ENCODE assay signal across 14 cellular contexts in genomic region chr11:75813126-75813525, GRCh38. TPM values are rescaled to one million over a fixed set of nuclear protein-coding genes. Genes with fewer than 3 reads are reported as not detected.
A peak's percentile ranks its signal among the peaks of the same experiment; 100 is the strongest.
DNase-seq lines count a peak whose midpoint lies in the region; ATAC-seq, FAIRE-seq and TF ChIP-seq lines count a peak whose summit lies in the region.
"Had no signal": no experiment of that assay in that cellular context is flagged by ENCODE, and none has a peak within 500 bp of the region (broad histone marks: within the 10 kb centered on the region; RNA-seq: fewer than 3 reads in every experiment).

No MANE protein-coding gene starts in this region.

- H3K36me3 ChIP-seq in heart right ventricle: no peaks in the 10 kb centered on the region
- no peaks in the 10 kb centered on the region for H3K36me3 ChIP-seq in RWPE2 (ENCODE audit: low read depth)
- H3K36me3 ChIP-seq in keratinocyte (ENCODE audit: control insufficient read depth in 2 of 2, extremely low read depth in 1 of 2, insufficient read depth in 2 of 2, low read length in 2 of 2): no peaks in the 10 kb centered on the region
- no peaks in the 10 kb centered on the region for H3K36me3 ChIP-seq in upper lobe of right lung
- no peaks in the 10 kb centered on the region for H3K36me3 ChIP-seq in ovary

- DNase-seq in heart right ventricle (no peak), left ventricle myocardium superior (no peak), RWPE2 (ENCODE audit: low spot score) (no peak), keratinocyte (ENCODE audit: low read depth, low spot score) (no peak), upper lobe of right lung (no peak), ovary (no peak), NCI-H187 treated with DMSO at 0.1 percent for 48 hours (lab: John Stamatoyannopoulos, UW) (no peak)
- DNase-seq: activated CD8-positive, alpha-beta T cell treated with anti-CD3 and anti-CD28 coated beads for 36 hours; activated naive CD4-positive, alpha-beta T cell treated with anti-CD3 and anti-CD28 coated beads, Interleukin-2, amount 50 U/mL, for 16 hours; AML-193; NCI-H1092; stimulated activated CD8-positive, alpha-beta memory T cell treated with anti-CD3 and anti-CD28 coated beads, Interleukin-4, amount 100 ng/mL, for 48 hours; T1000 had no signal

- 67 to 78% methylated on average over 2 of the region's 2 CpGs for WGBS in heart right ventricle, 2 donors
- WGBS in ovary, 3 donors: 80 to 95% (median 82%) methylated on average over 2 of the region's 2 CpGs

- dilution Hi-C loops in keratinocyte (cut with MboI; ENCODE audit: extremely low pct_ligation_motif_present, low sequenced_read_pairs): no loop called here

- no peaks in the 10 kb centered on the region for H3K9me3 ChIP-seq in heart right ventricle
- no peaks in the 10 kb centered on the region for H3K9me3 ChIP-seq in RWPE2 (ENCODE audit: severe bottlenecking)
- H3K9me3 ChIP-seq in keratinocyte (ENCODE audit: control insufficient read depth, low read depth, low read length): no peaks in the 10 kb centered on the region
- H3K9me3 ChIP-seq in upper lobe of right lung: no peaks in the 10 kb centered on the region
- no peaks in the 10 kb centered on the region for H3K9me3 ChIP-seq in ovary

- H3K4me2 ChIP-seq in keratinocyte (ENCODE audit: control insufficient read depth, extremely low read depth, insufficient read depth, low read depth, low read length): peak overlapping the region; percentile 30

- peaks cover 23% of the 10 kb centered on the region for H3K79me2 ChIP-seq in keratinocyte (ENCODE audit: control insufficient read depth, insufficient read depth, low read length)

- H2AFZ ChIP-seq in keratinocyte (ENCODE audit: control insufficient read depth, low read length): no peak overlapping the region

- H3K4me3 ChIP-seq in heart right ventricle (no peak overlapping the region), RWPE2 (ENCODE audit: severe bottlenecking) (no peak overlapping the region), keratinocyte (ENCODE audit: control insufficient read depth in 2 of 3, extremely low read depth in 1 of 3, insufficient read depth in 2 of 3, low read depth in 1 of 3, low read length in 3 of 3) (no peak overlapping the region), upper lobe of right lung (no peak overlapping the region), ovary (no peak overlapping the region)

- no peak for TF ChIP-seq POLR2A in ovary (IDR thresholded peaks at IDR 0.05)

- H3K27me3 ChIP-seq in heart right ventricle: no peaks in the 10 kb centered on the region
- H3K27me3 ChIP-seq in RWPE2 (ENCODE audit: insufficient read depth, poor library complexity, severe bottlenecking): no peaks in the 10 kb centered on the region
- no peaks in the 10 kb centered on the region for H3K27me3 ChIP-seq in keratinocyte (ENCODE audit: control insufficient read depth, extremely low read depth, insufficient read depth, low read length)
- no peaks in the 10 kb centered on the region for H3K27me3 ChIP-seq in upper lobe of right lung
- no peaks in the 10 kb centered on the region for H3K27me3 ChIP-seq in ovary

- no peak for FAIRE-seq in keratinocyte (lab: Jason Lieb, UNC)

- TF ChIP-seq CTCF in heart right ventricle (IDR thresholded peaks at IDR 0.05) (no peak), RWPE2 (IDR thresholded peaks at IDR 0.05; ENCODE audit: poor library complexity, severe bottlenecking) (no peak), keratinocyte (optimal IDR thresholded peaks at IDR 0.05 in 1 of 3, IDR thresholded peaks at IDR 0.05 in 1 of 3, conservative IDR thresholded peaks at IDR 0.05 in 1 of 3; ENCODE audit: extremely low read depth in 1 of 3, insufficient read depth in 2 of 3, low read length in 3 of 3) (no peak), upper lobe of right lung (IDR thresholded peaks at IDR 0.05) (no peak), ovary (IDR thresholded peaks at IDR 0.05) (no peak)

- peak overlapping the region in 6 of 10 donors; percentile 31 to 98 (median 71) for H3K27ac ChIP-seq in heart right ventricle
- H3K27ac ChIP-seq in RWPE2 (ENCODE audit: poor library complexity, severe bottlenecking): peak overlapping the region; percentile 86
- H3K27ac ChIP-seq in keratinocyte (ENCODE audit: control insufficient read depth, insufficient read depth, low read length): peak overlapping the region; percentile 87
- H3K27ac ChIP-seq in upper lobe of right lung: peak overlapping the region; percentile 93
- H3K27ac ChIP-seq in ovary: no peak overlapping the region

- H3K9me1 ChIP-seq in keratinocyte (ENCODE audit: control insufficient read depth, extremely low read depth, insufficient read depth, low read length): peaks cover 3% of the 10 kb centered on the region

- H3K9ac ChIP-seq in keratinocyte (ENCODE audit: control insufficient read depth, extremely low read depth, insufficient read depth, low read length): peak overlapping the region; percentile 40

- no peak for TF ChIP-seq EP300 in ovary (IDR thresholded peaks at IDR 0.05)

- peaks cover 7 to 37% (median 31%) of the 10 kb centered on the region in 9 donors for H3K4me1 ChIP-seq in heart right ventricle
- H3K4me1 ChIP-seq in RWPE2 (ENCODE audit: insufficient read depth, poor library complexity, severe bottlenecking): peaks cover 31% of the 10 kb centered on the region
- H3K4me1 ChIP-seq in keratinocyte (ENCODE audit: control insufficient read depth, extremely low read depth, insufficient read depth, low read length): peaks cover 32% of the 10 kb centered on the region
- peaks cover 26% of the 10 kb centered on the region for H3K4me1 ChIP-seq in upper lobe of right lung
- H3K4me1 ChIP-seq in ovary (ENCODE audit: insufficient read depth): peaks cover 16% of the 10 kb centered on the region

- intact Hi-C loops in heart right ventricle (cut with DNase I): no loop called here
- intact Hi-C loops in left ventricle myocardium superior (cut with micrococcal nuclease): no loop called here
- intact Hi-C loops in upper lobe of right lung (cut with DNase I): no loop called here
- intact Hi-C loops in ovary (cut with DNase I): loop anchor here in 1 of 4 donors (10.0 kb wide), 1 partner anchor 268 kb away; no protein-coding TSS in a partner anchor

- no peaks in the 10 kb centered on the region for H4K20me1 ChIP-seq in keratinocyte (ENCODE audit: control insufficient read depth, extremely low read depth, insufficient read depth, low read length)

- ATAC-seq in heart right ventricle (no peak), left ventricle myocardium superior (no peak), RWPE2 (ENCODE audit: low read depth) (no peak), upper lobe of right lung (no peak), GM19324 (IDR thresholded peaks at IDR 0.05; ENCODE audit: low FRiP score, unreplicated experiment) (no peak)
- ATAC-seq: activated CD8-positive, alpha-beta T cell treated with anti-CD3 and anti-CD28 coated beads for 36 hours had no signal

RNA-seq across cellular contexts. Expression of gene UVRAG, which starts 1.9 kb away (rescaled TPM):
- total RNA-seq in heart right ventricle: 10 to 100 TPM; 12.2 to 18.3 (median 14.7) TPM
- polyA plus RNA-seq in heart right ventricle: 1 to 10 TPM; 5.0 to 7.8 TPM
- total RNA-seq in left ventricle myocardium superior: 14.9 TPM
- 7.6 to 11.9 TPM (median 10.7 TPM) in 3 replicates for polyA plus RNA-seq in keratinocyte
- polyA plus RNA-seq in keratinocyte (2011; ENCODE audit: low read depth): 29.2 TPM
- 8.6 and 12.6 TPM in 2 replicates for polyA plus RNA-seq in keratinocyte (2011; cell fraction: cytosol; rRNA removed)
- 13.8 and 14.1 TPM in 2 replicates for polyA plus RNA-seq in keratinocyte (2011; cell fraction: nucleus; rRNA removed)
- 7.8 and 8.9 TPM in 2 replicates for polyA plus RNA-seq in keratinocyte (2012; ENCODE audit: low replicate concordance)
- polyA minus RNA-seq in keratinocyte: 6.0 to 24.1 TPM (median 12.7 TPM) in 3 replicates
- 8.4 TPM for polyA minus RNA-seq in keratinocyte (2011; cell fraction: cytosol; rRNA and poly(A)+ RNA removed)
- polyA minus RNA-seq in keratinocyte (2011; cell fraction: nucleus; rRNA and poly(A)+ RNA removed): 18.6 and 36.8 TPM in 2 replicates
- total RNA-seq in upper lobe of right lung: 31.0 TPM
- 10 to 100 TPM; 17.3 to 26.7 (median 22.4) TPM for total RNA-seq in ovary
- polyA plus RNA-seq in ovary: 10 to 100 TPM; 10.1 to 16.5 TPM

RNA-seq across cellular contexts. Expression of gene DGAT2, which starts 44.5 kb away (rescaled TPM):
- total RNA-seq in heart right ventricle (10 to 100 TPM in 5 of 10 donors, 1 to 10 TPM in 5; 6.2 to 24.4 (median 10.3) TPM), left ventricle myocardium superior (18.3 TPM), upper lobe of right lung (6.2 TPM), ovary (1 to 10 TPM in 6 of 7 donors, under 1 TPM in 1; 0.69 to 2.1 (median 1.6) TPM)
- polyA plus RNA-seq in heart right ventricle (10 to 100 TPM in 1 of 2 donors, 1 to 10 TPM in 1; 9.2 to 17.2 TPM), keratinocyte (1.8 to 6.9 TPM (median 2.4 TPM) in 3 replicates), ovary (10 to 100 TPM in 1 of 2 donors, 1 to 10 TPM in 1; 1.2 to 21.1 TPM)
- 27.3 TPM for polyA plus RNA-seq in keratinocyte (2011; ENCODE audit: low read depth)
- polyA plus RNA-seq in keratinocyte (2011; cell fraction: cytosol; rRNA removed): 1.8 and 2.1 TPM in 2 replicates
- 3.5 and 3.6 TPM in 2 replicates for polyA plus RNA-seq in keratinocyte (2011; cell fraction: nucleus; rRNA removed)
- 1.6 and 53.5 TPM in 2 replicates for polyA plus RNA-seq in keratinocyte (2012; ENCODE audit: low replicate concordance)
- polyA minus RNA-seq in keratinocyte: 1.2 to 7.9 TPM (median 3.7 TPM) in 3 replicates
- 2.3 TPM for polyA minus RNA-seq in keratinocyte (2011; cell fraction: cytosol; rRNA and poly(A)+ RNA removed)
- polyA minus RNA-seq in keratinocyte (2011; cell fraction: nucleus; rRNA and poly(A)+ RNA removed): 1.4 and 2.6 TPM in 2 replicates

Comparison
In these comparisons a context has a peak if more than half of its experiments do, and no peak if none do; other contexts are left out.
1. H3K27ac ChIP-seq: peak in heart right ventricle (6 of 10), RWPE2 (single experiment), keratinocyte (single experiment) and upper lobe of right lung (single experiment); none in ovary (0 of 2).